Comparison of ENCODE assay signal across 8 cellular contexts in genomic region chr11:126062679-126063509, GRCh38. TPM values are rescaled to one million over a fixed set of nuclear protein-coding genes. Genes with fewer than 3 reads are reported as not detected.
A peak's percentile ranks its signal among the peaks of the same experiment; 100 is the strongest.
DNase-seq lines count a peak whose midpoint lies in the region; ATAC-seq lines count a peak whose summit lies in the region.

CDON (minus strand) TSS chr11:126062866; CDS start chr11:126023476, 39,390 bp downstream.

- WGBS in mesodermal cell (ENCODE audit: insufficient coverage in 2 of 2), 2 experiments: 0% methylated on average over 47 to 69 of the region's 82 CpGs

- H3K36me3 ChIP-seq in HUES48 (ENCODE audit: control insufficient read depth, insufficient read depth, low read length) (no peaks in the 10 kb centered on the region), endocrine pancreas (ENCODE audit: control insufficient read depth, insufficient read depth, low read length) (no peaks in the 10 kb centered on the region), mesodermal cell (ENCODE audit: control insufficient read depth, insufficient read depth, low read length) (no peaks in the 10 kb centered on the region)

- peak within 1 kb of the TSS; percentile 97 for H3K27ac ChIP-seq in HUES48 (ENCODE audit: low read depth, low read length)
- peak within 1 kb of the TSS; percentile 99 for H3K27ac ChIP-seq in mesodermal cell (ENCODE audit: low read depth, low read length, severe bottlenecking)

- H3K4me3 ChIP-seq in HUES48 (ENCODE audit: low read depth, low read length): peak within 1 kb of the TSS; percentile 70
- peak within 1 kb of the TSS; percentile 83 for H3K4me3 ChIP-seq in endocrine pancreas (ENCODE audit: control insufficient read depth, insufficient read depth, low read length)
- H3K4me3 ChIP-seq in mesodermal cell (ENCODE audit: extremely low read depth, insufficient read depth, low read length, poor library complexity, severe bottlenecking): peak within 1 kb of the TSS; percentile 66

- peaks cover 28% of the 10 kb centered on the region for H3K4me1 ChIP-seq in HUES48 (ENCODE audit: control insufficient read depth, insufficient read depth, low read length)
- H3K4me1 ChIP-seq in endocrine pancreas (ENCODE audit: control insufficient read depth, insufficient read depth, low read length): peaks cover 14% of the 10 kb centered on the region
- H3K4me1 ChIP-seq in mesodermal cell (ENCODE audit: control insufficient read depth, insufficient read depth, low read length, poor library complexity, severe bottlenecking): no peaks in the 10 kb centered on the region

- peak; percentile 96 for ATAC-seq in GM21447 (IDR thresholded peaks at IDR 0.05; ENCODE audit: unreplicated experiment)

- H3K9ac ChIP-seq in HUES48 (ENCODE audit: low read depth, low read length): peak within 1 kb of the TSS; percentile 100
- peak within 1 kb of the TSS; percentile 95 for H3K9ac ChIP-seq in endocrine pancreas (ENCODE audit: control insufficient read depth, insufficient read depth, low read length)

- DNase-seq in COR-L47 (lab: John Stamatoyannopoulos, UW): peak; percentile 94
- DNase-seq in NOMO-1 treated with dmso at 0.1 percent for 144 hours (lab: John Stamatoyannopoulos, UW; ENCODE audit: unreplicated experiment): peak; percentile 93
- peak; percentile 88 for DNase-seq in activated CD8-positive, alpha-beta memory T cell treated with anti-CD3 and anti-CD28 coated beads, Interleukin-2, amount 50 U/mL, for 1 hour (ENCODE audit: extremely low read depth)
- peak; percentile 76 for DNase-seq in stimulated activated CD8-positive, alpha-beta memory T cell treated with anti-CD3 and anti-CD28 coated beads, Interleukin-15, amount 100 ng/mL, for 1 hour (ENCODE audit: low read depth)

- H3K9me3 ChIP-seq in HUES48 (ENCODE audit: control insufficient read depth, insufficient read depth, low read length) (no peaks in the 10 kb centered on the region), endocrine pancreas (ENCODE audit: control insufficient read depth, low read length) (no peaks in the 10 kb centered on the region), mesodermal cell (ENCODE audit: control insufficient read depth, low read length) (no peaks in the 10 kb centered on the region)

- no peaks in the 10 kb centered on the region for H3K27me3 ChIP-seq in HUES48 (ENCODE audit: control insufficient read depth, insufficient read depth, low read length)
- no peaks in the 10 kb centered on the region for H3K27me3 ChIP-seq in endocrine pancreas (ENCODE audit: control insufficient read depth, insufficient read depth, low read length)

RNA-seq across cellular contexts. Expression of gene CDON, which starts in this region (rescaled TPM):
- polyA plus RNA-seq in mesodermal cell (2013, experiment 1 of 2): 13.9 TPM
- 14.9 TPM for polyA plus RNA-seq in mesodermal cell (2013, experiment 2 of 2)

Comparison
In these comparisons a context has a peak if more than half of its experiments do, and no peak if none do; other contexts are left out.
1. Peak in every context shown above with its lines: DNase-seq, ATAC-seq, H3K4me3 ChIP-seq and H3K27ac ChIP-seq.